ENCODE assay signal across 16 cellular contexts in the genomic region with DNA sequence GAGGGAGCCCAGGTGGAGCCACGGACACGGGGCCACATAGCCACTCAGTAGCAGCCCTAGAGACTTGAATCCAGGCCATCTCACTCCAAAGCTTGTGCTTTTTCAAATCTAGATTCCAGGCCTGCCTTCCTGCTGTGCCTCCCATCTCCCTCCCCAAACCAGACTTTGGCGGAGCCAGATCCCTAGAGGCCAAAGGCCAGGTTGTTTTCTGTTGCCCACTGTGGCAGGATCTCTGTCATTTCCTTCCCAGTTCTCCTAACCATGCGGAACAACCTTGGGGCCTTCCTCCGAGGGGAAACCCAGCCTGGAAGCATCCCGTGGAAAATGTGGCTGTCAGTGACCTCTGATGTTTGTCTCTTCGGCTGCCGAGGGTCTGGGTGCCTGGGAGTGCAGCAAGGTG. TPM values are rescaled to one million over a fixed set of nuclear protein-coding genes. Genes with fewer than 3 reads are reported as not detected.
A peak's percentile ranks its signal among the peaks of the same experiment; 100 is the strongest.
DNase-seq lines count a peak whose midpoint lies in the region; ATAC-seq and TF ChIP-seq lines count a peak whose summit lies in the region.
"Had no signal": no experiment of that assay in that cellular context is flagged by ENCODE, and none has a peak within 500 bp of the region (broad histone marks: within the 10 kb centered on the region; RNA-seq: fewer than 3 reads in every experiment).

No MANE protein-coding gene starts in this region.

- no peak overlapping the region for H3K9ac ChIP-seq in liver (ENCODE audit: low read depth in 1 of 2, low read length in 2 of 2)
- H3K9ac ChIP-seq: GM23248, SK-N-SH had no signal

- H3K4me1 Mint-ChIP-seq in endothelial cell (ENCODE audit: unreplicated experiment): peaks cover 37% of the 10 kb centered on the region

- H3K27me3 Mint-ChIP-seq in endothelial cell (ENCODE audit: unreplicated experiment): peaks cover 4% of the 10 kb centered on the region
- H3K27me3 Mint-ChIP-seq: activated CD4-positive, alpha-beta T cell treated with anti-CD3 and anti-CD28 coated beads, Interleukin-2, amount 10 ng/mL, durations not matched to agents 24 days and 14 days; dendritic cell treated with granulocyte-macrophage colony-stimulating factor and Interleukin-4, amounts not matched to agents 40 ng/mL and 50 ng/mL, for 4 days had no signal

- no peaks in the 10 kb centered on the region for H3K9me3 Mint-ChIP-seq in endothelial cell (ENCODE audit: unreplicated experiment)
- H3K9me3 Mint-ChIP-seq: activated CD4-positive, alpha-beta T cell treated with anti-CD3 and anti-CD28 coated beads, Interleukin-2, amount 10 ng/mL, durations not matched to agents 24 days and 14 days; activated naive CD4-positive, alpha-beta T cell treated with anti-CD3 and anti-CD28 coated beads for 36 hours; dendritic cell treated with granulocyte-macrophage colony-stimulating factor and Interleukin-4, amounts not matched to agents 40 ng/mL and 50 ng/mL, for 4 days had no signal

- H3K4me3 Mint-ChIP-seq in endothelial cell (ENCODE audit: unreplicated experiment): no peak overlapping the region
- H3K4me3 Mint-ChIP-seq: activated CD4-positive, alpha-beta T cell treated with anti-CD3 and anti-CD28 coated beads, Interleukin-2, amount 10 ng/mL, durations not matched to agents 24 days and 14 days; activated naive CD4-positive, alpha-beta T cell treated with anti-CD3 and anti-CD28 coated beads for 36 hours; dendritic cell treated with granulocyte-macrophage colony-stimulating factor and Interleukin-4, amounts not matched to agents 40 ng/mL and 50 ng/mL, for 4 days had no signal

- no peak for TF ChIP-seq CTCF in endothelial cell (IDR thresholded peaks at IDR 0.05; ENCODE audit: unreplicated experiment)
- TF ChIP-seq CTCF in liver (IDR thresholded peaks at IDR 0.05; ENCODE audit: low read depth, low read length, missing input control): no peak
- TF ChIP-seq CTCF in thyroid gland (IDR thresholded peaks at IDR 0.05): no peak

- intact Hi-C loops in thyroid gland (cut with DNase I): no loop called here

- peak overlapping the region; percentile 57 for H3K27ac Mint-ChIP-seq in endothelial cell (ENCODE audit: unreplicated experiment)
- H3K27ac Mint-ChIP-seq: activated CD4-positive, alpha-beta T cell treated with anti-CD3 and anti-CD28 coated beads, Interleukin-2, amount 10 ng/mL, durations not matched to agents 24 days and 14 days; activated naive CD4-positive, alpha-beta T cell treated with anti-CD3 and anti-CD28 coated beads for 36 hours; dendritic cell treated with granulocyte-macrophage colony-stimulating factor and Interleukin-4, amounts not matched to agents 40 ng/mL and 50 ng/mL, for 4 days had no signal

- TF ChIP-seq RAD21 in liver (IDR thresholded peaks at IDR 0.05): no peak

- H3K27me3 ChIP-seq in liver (ENCODE audit: control insufficient read depth in 4 of 4, insufficient read depth in 4 of 4, low read length in 3 of 4) (no peaks in the 10 kb centered on the region), thyroid gland (no peaks in the 10 kb centered on the region)

- H3K27ac ChIP-seq in liver (ENCODE audit: low read depth in 1 of 2, low read length in 2 of 2) (peak overlapping the region in 1 of 2 donors; percentile 31), thyroid gland (peak overlapping the region in 2 of 3 donors; percentile 46 to 60)
- H3K27ac ChIP-seq: GM23248, thoracic aorta had no signal

- H3K4me3 ChIP-seq in liver (ENCODE audit: low read depth in 1 of 3, low read length in 3 of 3) (no peak overlapping the region), thyroid gland (replicated peaks in 1 of 3) (no peak overlapping the region)
- H3K4me3 ChIP-seq: GM23248, thoracic aorta had no signal

- H3K36me3 ChIP-seq in liver (ENCODE audit: control insufficient read depth in 4 of 4, insufficient read depth in 3 of 4, low read depth in 1 of 4, low read length in 3 of 4) (no peaks in the 10 kb centered on the region), thyroid gland (no peaks in the 10 kb centered on the region)
- H3K36me3 ChIP-seq: thoracic aorta had no signal

- ATAC-seq in HG03520 (IDR thresholded peaks at IDR 0.05; ENCODE audit: unreplicated experiment): no peak

- 64% methylated on average over 8 of the region's 8 CpGs for WGBS in liver
- 64 to 71% methylated on average over 5 to 7 of the region's 8 CpGs for WGBS in thyroid gland, 2 donors

- H3K4me1 ChIP-seq in liver (ENCODE audit: control insufficient read depth in 4 of 4, insufficient read depth in 4 of 4, low read length in 3 of 4) (peaks cover 10 to 24% (median 16%) of the 10 kb centered on the region in 4 donors), thyroid gland (peaks cover 8 to 20% of the 10 kb centered on the region in 2 donors)

- DNase-seq in endothelial cell (ENCODE audit: low spot score): no peak
- DNase-seq in thyroid gland: no peak
- no peak for DNase-seq in AML-193 (lab: John Stamatoyannopoulos, UW)
- DNase-seq: activated CD4-positive, alpha-beta T cell treated with anti-CD3 and anti-CD28 coated beads, Interleukin-2, amount 10 ng/mL, durations not matched to agents 24 days and 14 days; activated naive CD4-positive, alpha-beta T cell treated with anti-CD3 and anti-CD28 coated beads for 36 hours; GM23248; KG1; NCI-H1048; NCI-H526; occipital lobe; SK-N-SH; stimulated activated CD4-positive, alpha-beta T cell treated with anti-CD3 and anti-CD28 coated beads, Interleukin-4, amount 100 ng/mL, for 4 hours had no signal

- TF ChIP-seq POLR2A in thyroid gland (IDR thresholded peaks at IDR 0.05): no peak

- no peaks in the 10 kb centered on the region for H3K36me3 Mint-ChIP-seq in endothelial cell (ENCODE audit: low read depth, unreplicated experiment)

- H3K9me3 ChIP-seq in liver (ENCODE audit: control insufficient read depth in 4 of 4, low read length in 3 of 4): no peaks in the 10 kb centered on the region
- H3K9me3 ChIP-seq in thyroid gland: no peaks in the 10 kb centered on the region
- H3K9me3 ChIP-seq: SK-N-SH, thoracic aorta had no signal

TF ChIP-seq in liver, 16 proteins besides CTCF, POLR2A, EP300 and RAD21 (continues in another document):
- TF ChIP-seq FOXA1 (IDR thresholded peaks at IDR 0.05): no peak
- no peak for TF ChIP-seq ATF3 (IDR thresholded peaks at IDR 0.05)
- TF ChIP-seq, protein P1, sequence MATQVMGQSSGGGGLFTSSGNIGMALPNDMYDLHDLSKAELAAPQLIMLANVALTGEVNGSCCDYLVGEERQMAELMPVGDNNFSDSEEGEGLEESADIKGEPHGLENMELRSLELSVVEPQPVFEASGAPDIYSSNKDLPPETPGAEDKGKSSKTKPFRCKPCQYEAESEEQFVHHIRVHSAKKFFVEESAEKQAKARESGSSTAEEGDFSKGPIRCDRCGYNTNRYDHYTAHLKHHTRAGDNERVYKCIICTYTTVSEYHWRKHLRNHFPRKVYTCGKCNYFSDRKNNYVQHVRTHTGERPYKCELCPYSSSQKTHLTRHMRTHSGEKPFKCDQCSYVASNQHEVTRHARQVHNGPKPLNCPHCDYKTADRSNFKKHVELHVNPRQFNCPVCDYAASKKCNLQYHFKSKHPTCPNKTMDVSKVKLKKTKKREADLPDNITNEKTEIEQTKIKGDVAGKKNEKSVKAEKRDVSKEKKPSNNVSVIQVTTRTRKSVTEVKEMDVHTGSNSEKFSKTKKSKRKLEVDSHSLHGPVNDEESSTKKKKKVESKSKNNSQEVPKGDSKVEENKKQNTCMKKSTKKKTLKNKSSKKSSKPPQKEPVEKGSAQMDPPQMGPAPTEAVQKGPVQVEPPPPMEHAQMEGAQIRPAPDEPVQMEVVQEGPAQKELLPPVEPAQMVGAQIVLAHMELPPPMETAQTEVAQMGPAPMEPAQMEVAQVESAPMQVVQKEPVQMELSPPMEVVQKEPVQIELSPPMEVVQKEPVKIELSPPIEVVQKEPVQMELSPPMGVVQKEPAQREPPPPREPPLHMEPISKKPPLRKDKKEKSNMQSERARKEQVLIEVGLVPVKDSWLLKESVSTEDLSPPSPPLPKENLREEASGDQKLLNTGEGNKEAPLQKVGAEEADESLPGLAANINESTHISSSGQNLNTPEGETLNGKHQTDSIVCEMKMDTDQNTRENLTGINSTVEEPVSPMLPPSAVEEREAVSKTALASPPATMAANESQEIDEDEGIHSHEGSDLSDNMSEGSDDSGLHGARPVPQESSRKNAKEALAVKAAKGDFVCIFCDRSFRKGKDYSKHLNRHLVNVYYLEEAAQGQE (IDR thresholded peaks at IDR 0.05): no peak
- peak; percentile 98 for TF ChIP-seq NR2F2 (IDR thresholded peaks at IDR 0.05)
- TF ChIP-seq ZBTB33 (IDR thresholded peaks at IDR 0.05): no peak
- TF ChIP-seq YY1 (IDR thresholded peaks at IDR 0.05): no peak
- TF ChIP-seq HNF4G (IDR thresholded peaks at IDR 0.05): no peak
- TF ChIP-seq FOXA2 (IDR thresholded peaks at IDR 0.05): no peak
- TF ChIP-seq SP1 (IDR thresholded peaks at IDR 0.05): peak; percentile 15

RNA-seq across cellular contexts. Expression of gene RPS14, which starts 16.4 kb away (rescaled TPM):
- total RNA-seq in endothelial cell (ENCODE audit: unreplicated experiment) (2,784 TPM), liver (100 to 1,000 TPM; 822 to 948 TPM), thyroid gland (1,000 to 10,000 TPM; 2,017 to 5,540 (median 2,786) TPM)
- 100 to 1,000 TPM; 609 to 956 TPM for polyA plus RNA-seq in liver

RNA-seq across cellular contexts. Expression of gene NDST1, which starts 42.0 kb away (rescaled TPM):
- total RNA-seq in endothelial cell (ENCODE audit: unreplicated experiment) (178 TPM), liver (100 to 1,000 TPM in 1 of 2 donors, 10 to 100 TPM in 1; 39.5 to 103 TPM), thyroid gland (100 to 1,000 TPM in 2 of 4 donors, 10 to 100 TPM in 2; 84.9 to 171 (median 113) TPM)
- polyA plus RNA-seq in liver: 10 to 100 TPM; 10.3 to 38.5 TPM

RNA-seq across cellular contexts. Expression of gene CD74, which starts 53.2 kb away (rescaled TPM):
- total RNA-seq in endothelial cell (ENCODE audit: unreplicated experiment) (170 TPM), liver (100 to 1,000 TPM; 176 to 214 TPM), thyroid gland (100 to 1,000 TPM; 287 to 675 (median 493) TPM)
- 100 to 1,000 TPM; 299 to 327 TPM for polyA plus RNA-seq in liver
- total RNA-seq: GM23248 had no signal
